9 cellular contexts compared by ENCODE assay signal in genomic region chr10:68871731-68872342, GRCh38. TPM values are rescaled to one million over a fixed set of nuclear protein-coding genes. Genes with fewer than 3 reads are reported as not detected.
DNase-seq lines count a peak whose midpoint lies in the region; ATAC-seq and TF ChIP-seq lines count a peak whose summit lies in the region.
"Had no signal": no experiment of that assay in that cellular context is flagged by ENCODE, and none has a peak within 500 bp of the region (broad histone marks: within the 10 kb centered on the region; RNA-seq: fewer than 3 reads in every experiment).

No MANE protein-coding gene starts in this region.

- H3K27me3 ChIP-seq in muscle layer of duodenum (ENCODE audit: low read depth, low read length) (no peaks in the 10 kb centered on the region), aorta (ENCODE audit: control insufficient read depth in 1 of 2, insufficient read depth in 2 of 2, low read length in 1 of 2) (no peaks in the 10 kb centered on the region)

- no peaks in the 10 kb centered on the region for H3K36me3 Mint-ChIP-seq in brain

- H3K27ac ChIP-seq in muscle layer of duodenum (ENCODE audit: low read length) (peak overlapping the region; percentile 73), coronary artery (no peak overlapping the region), aorta (ENCODE audit: low read depth in 1 of 2, low read length in 2 of 2) (no peak overlapping the region)

- TF ChIP-seq CTCF in brain (conservative IDR thresholded peaks at IDR 0.05) (no peak), coronary artery (IDR thresholded peaks at IDR 0.05) (no peak), GM10248 (IDR thresholded peaks at IDR 0.05; ENCODE audit: control extremely low read depth, extremely low read depth, low read depth, missing control alignments) (no peak)

- intact Hi-C loops in aorta (cut with DNase I): no loop called here

- H3K4me3 Mint-ChIP-seq in brain: peak overlapping the region; percentile 44 to 64 (median 63)

- WGBS in aorta, 2 donors: 40 to 42% methylated on average over 5 of the region's 5 CpGs

- H3K4me3 ChIP-seq in muscle layer of duodenum (ENCODE audit: low read depth in 1 of 2, low read length in 2 of 2) (no peak overlapping the region), coronary artery (no peak overlapping the region), aorta (ENCODE audit: low read length in 2 of 2) (no peak overlapping the region)

- no peak for ATAC-seq in aorta (ENCODE audit: low FRiP score)

- CTCF ChIA-PET in GM10248 (lab: Yijun Ruan, JAX): interaction anchor here (1.1 to 2.3 kb wide), 2 partner anchors 11 to 20 kb away, joined by 3 to 4 read pairs; no protein-coding TSS in a partner anchor

- H3K9me3 ChIP-seq in muscle layer of duodenum (ENCODE audit: control insufficient read depth in 1 of 2, low read length in 2 of 2): no peaks in the 10 kb centered on the region
- no peaks in the 10 kb centered on the region for H3K9me3 ChIP-seq in aorta (ENCODE audit: control insufficient read depth, low read length)

- peaks cover 44% of the 10 kb centered on the region for H3K4me1 Mint-ChIP-seq in brain

- POLR2A ChIA-PET in GM10248 (lab: Yijun Ruan, JAX): no interaction called here

- DNase-seq in COLO668 (lab: John Stamatoyannopoulos, UW; ENCODE audit: unreplicated experiment) (peak; percentile 63), NCI-H1930 (lab: John Stamatoyannopoulos, UW) (peak; percentile 43 to 80), coronary artery (ENCODE audit: low spot score) (no peak), aorta (no peak), GM03348 (ENCODE audit: low spot score) (no peak), GM10248 (ENCODE audit: extremely low spot score) (no peak)
- DNase-seq: effector memory CD4-positive, alpha-beta T cell had no signal

- H3K9me3 Mint-ChIP-seq in brain: peaks cover 3 to 13% (median 8%) of the 10 kb centered on the region in 5 experiments

- H3K27ac Mint-ChIP-seq in brain: peak overlapping the region; percentile 53 to 93 (median 73)

- H3K36me3 ChIP-seq in muscle layer of duodenum (ENCODE audit: control insufficient read depth in 1 of 2, insufficient read depth in 2 of 2, low read length in 2 of 2) (no peaks in the 10 kb centered on the region), aorta (ENCODE audit: control insufficient read depth in 1 of 2, insufficient read depth in 2 of 2, low read length in 1 of 2) (no peaks in the 10 kb centered on the region)

- H3K4me1 ChIP-seq in muscle layer of duodenum (ENCODE audit: control insufficient read depth in 1 of 2, insufficient read depth in 2 of 2, low read length in 2 of 2) (peaks cover 5 to 6% of the 10 kb centered on the region in 2 donors), aorta (ENCODE audit: control insufficient read depth in 1 of 2, insufficient read depth in 2 of 2, low read length in 2 of 2) (peaks cover 0 to 4% of the 10 kb centered on the region in 2 donors)

- peaks cover 3% of the 10 kb centered on the region for H3K27me3 Mint-ChIP-seq in brain

RNA-seq across cellular contexts. Expression of gene DDX50, which starts 29.3 kb away (rescaled TPM):
- polyA plus RNA-seq in brain (ENCODE audit: insufficient read depth, low read depth, low replicate concordance) (18.5 TPM), aorta (10 to 100 TPM; 34.0 to 39.8 TPM)
- 10 to 100 TPM; 32.0 to 36.5 TPM for total RNA-seq in aorta

RNA-seq across cellular contexts. Expression of gene STOX1, which starts 44.5 kb away (rescaled TPM):
- polyA plus RNA-seq in brain (ENCODE audit: insufficient read depth, low read depth, low replicate concordance) (14.4 TPM), aorta (not detected)
- under 1 TPM; 0.27 to 0.39 TPM for total RNA-seq in aorta

Comparison
In these comparisons a context has a peak if more than half of its experiments do, and no peak if none do; other contexts are left out.
1. DNase-seq: peak in COLO668 (single experiment) and NCI-H1930 (2 of 2); none in coronary artery (single experiment), aorta (0 of 2), GM03348 (single experiment) and GM10248 (single experiment).
2. RNA of gene STOX1, which starts 44.5 kb away (polyA plus RNA-seq): 14.4 TPM in brain (single experiment); not detected in aorta; every median in the first group is over 10 times any median in the second.